In genomic region chr22:40197421-40197820, GRCh38 we compare ENCODE assay signal across 7 cellular contexts. TPM values are rescaled to one million over a fixed set of nuclear protein-coding genes. Genes with fewer than 3 reads are reported as not detected.
DNase-seq lines count a peak whose midpoint lies in the region; ATAC-seq and TF ChIP-seq lines count a peak whose summit lies in the region.
"Not testable (repeated sequence)": the region's sequence is repeated elsewhere in the genome, so short reads cannot be mapped to it uniquely, and the experiment has no call there.

No MANE protein-coding gene starts in this region.

- not testable (repeated sequence) for H3K27me3 Mint-ChIP-seq in T-helper 17 cell; activated T-helper 17 cell treated with anti-CD3 and anti-CD28 coated beads, Interleukin-2, amount 50 U/mL, for 72 hours; brain; glutamatergic neuron (ENCODE audit: unreplicated experiment); naive thymus-derived CD8-positive, alpha-beta T cell; stimulated activated memory B cell treated with anti-CD40 and anti-IgM and Interleukin-4, amounts not matched to agents 10 μg/mL and 1 μg/mL and 100 μg/mL, for 72 hours

- ATAC-seq in T-helper 17 cell; activated T-helper 17 cell treated with anti-CD3 and anti-CD28 coated beads, Interleukin-2, amount 50 U/mL, for 72 hours (replicated peaks); naive thymus-derived CD8-positive, alpha-beta T cell; stimulated activated memory B cell treated with anti-CD40 and anti-IgM and Interleukin-4, amounts not matched to agents 10 μg/mL and 1 μg/mL and 100 μg/mL, for 72 hours: not testable (repeated sequence)

- not testable (repeated sequence) for TF ChIP-seq CTCF in brain (conservative IDR thresholded peaks at IDR 0.05); glutamatergic neuron (IDR thresholded peaks at IDR 0.05; ENCODE audit: partially characterized antibody, unreplicated experiment)

- peak overlapping the region; percentile 93 for H3K27ac Mint-ChIP-seq in T-helper 17 cell
- H3K27ac Mint-ChIP-seq in activated T-helper 17 cell treated with anti-CD3 and anti-CD28 coated beads, Interleukin-2, amount 50 U/mL, for 72 hours: peak overlapping the region; percentile 92
- H3K27ac Mint-ChIP-seq in brain: peak overlapping the region in 4 of 5 experiments; percentile 64 to 92 (median 88)
- H3K27ac Mint-ChIP-seq in glutamatergic neuron (ENCODE audit: unreplicated experiment): peak overlapping the region; percentile 81
- peak overlapping the region in 9 of 10 donors; percentile 29 to 83 (median 58) for H3K27ac Mint-ChIP-seq in naive thymus-derived CD8-positive, alpha-beta T cell
- H3K27ac Mint-ChIP-seq in stimulated activated memory B cell treated with anti-CD40 and anti-IgM and Interleukin-4, amounts not matched to agents 10 μg/mL and 1 μg/mL and 100 μg/mL, for 72 hours: peak overlapping the region; percentile 87

- not testable (repeated sequence) for H3K9me3 Mint-ChIP-seq in activated T-helper 17 cell treated with anti-CD3 and anti-CD28 coated beads, Interleukin-2, amount 50 U/mL, for 72 hours; brain; glutamatergic neuron (ENCODE audit: unreplicated experiment); naive thymus-derived CD8-positive, alpha-beta T cell; stimulated activated memory B cell treated with anti-CD40 and anti-IgM and Interleukin-4, amounts not matched to agents 10 μg/mL and 1 μg/mL and 100 μg/mL, for 72 hours

- DNase-seq in G401 (ENCODE audit: low spot score): peak; percentile 79
- DNase-seq in T-helper 17 cell; glutamatergic neuron; naive thymus-derived CD8-positive, alpha-beta T cell: not testable (repeated sequence)

- peaks cover 46% of the 10 kb centered on the region for H3K4me1 Mint-ChIP-seq in T-helper 17 cell
- peaks cover 42% of the 10 kb centered on the region for H3K4me1 Mint-ChIP-seq in activated T-helper 17 cell treated with anti-CD3 and anti-CD28 coated beads, Interleukin-2, amount 50 U/mL, for 72 hours
- peaks cover 91% of the 10 kb centered on the region for H3K4me1 Mint-ChIP-seq in brain
- H3K4me1 Mint-ChIP-seq in glutamatergic neuron (ENCODE audit: low read depth, unreplicated experiment): peaks cover 49% of the 10 kb centered on the region
- H3K4me1 Mint-ChIP-seq in naive thymus-derived CD8-positive, alpha-beta T cell: peaks cover 39 to 92% (median 76%) of the 10 kb centered on the region in 4 donors
- H3K4me1 Mint-ChIP-seq in stimulated activated memory B cell treated with anti-CD40 and anti-IgM and Interleukin-4, amounts not matched to agents 10 μg/mL and 1 μg/mL and 100 μg/mL, for 72 hours: peaks cover 83% of the 10 kb centered on the region

- H3K4me3 Mint-ChIP-seq in T-helper 17 cell; glutamatergic neuron (ENCODE audit: unreplicated experiment); stimulated activated memory B cell treated with anti-CD40 and anti-IgM and Interleukin-4, amounts not matched to agents 10 μg/mL and 1 μg/mL and 100 μg/mL, for 72 hours: not testable (repeated sequence)
- peak overlapping the region; percentile 71 for H3K4me3 Mint-ChIP-seq in activated T-helper 17 cell treated with anti-CD3 and anti-CD28 coated beads, Interleukin-2, amount 50 U/mL, for 72 hours
- H3K4me3 Mint-ChIP-seq in brain: peak overlapping the region in 1 of 5 experiments; percentile 64
- peak overlapping the region in 2 of 10 donors; percentile 7 to 26 for H3K4me3 Mint-ChIP-seq in naive thymus-derived CD8-positive, alpha-beta T cell

- not testable (repeated sequence) for H3K36me3 Mint-ChIP-seq in T-helper 17 cell (ENCODE audit: low read depth); glutamatergic neuron (ENCODE audit: unreplicated experiment)
- H3K36me3 Mint-ChIP-seq in activated T-helper 17 cell treated with anti-CD3 and anti-CD28 coated beads, Interleukin-2, amount 50 U/mL, for 72 hours (ENCODE audit: low read depth): peaks cover 13% of the 10 kb centered on the region
- peaks cover 39% of the 10 kb centered on the region for H3K36me3 Mint-ChIP-seq in brain
- peaks cover 0 to 25% (median 0%) of the 10 kb centered on the region in 3 donors for H3K36me3 Mint-ChIP-seq in naive thymus-derived CD8-positive, alpha-beta T cell
- peaks cover 25% of the 10 kb centered on the region for H3K36me3 Mint-ChIP-seq in stimulated activated memory B cell treated with anti-CD40 and anti-IgM and Interleukin-4, amounts not matched to agents 10 μg/mL and 1 μg/mL and 100 μg/mL, for 72 hours

- in situ Hi-C loops in G401 (cut with HindIII; ENCODE audit: low sequenced_read_pairs): loop anchor here (25.0 kb wide), 1 partner anchor 135 kb away; no protein-coding TSS in a partner anchor

- POLR2A ChIA-PET in naive thymus-derived CD8-positive, alpha-beta T cell (lab: Charles Lee): not testable (repeated sequence)

- not testable (repeated sequence) for H3K9me3 ChIP-seq in T-helper 17 cell (ENCODE audit: control insufficient read depth, low read length, poor library complexity, severe bottlenecking)

RNA-seq across cellular contexts. Expression of gene TNRC6B, which starts 19.7 kb away (rescaled TPM):
- 11.1 TPM in 2 replicates for total RNA-seq in G401 (2014; rRNA removed; shearing (Covaris generic))
- total RNA-seq in T-helper 17 cell (100 to 1,000 TPM; 128 to 140 TPM), glutamatergic neuron (ENCODE audit: unreplicated experiment) (62.0 TPM)
- 10 to 100 TPM; 45.3 to 59.1 TPM for total RNA-seq in activated T-helper 17 cell treated with anti-CD3 and anti-CD28 coated beads, Interleukin-2, amount 50 U/mL, for 72 hours
- polyA plus RNA-seq in brain (ENCODE audit: insufficient read depth, low read depth, low replicate concordance): 5.8 TPM
- total RNA-seq in naive thymus-derived CD8-positive, alpha-beta T cell: 100 to 1,000 TPM; 134 to 142 TPM
- 100 to 1,000 TPM in 2 of 3 donors, 10 to 100 TPM in 1; 67.3 to 116 (median 115) TPM for polyA plus RNA-seq in naive thymus-derived CD8-positive, alpha-beta T cell
